Comparison of ENCODE assay signal across 1 cellular context in the genomic region with DNA sequence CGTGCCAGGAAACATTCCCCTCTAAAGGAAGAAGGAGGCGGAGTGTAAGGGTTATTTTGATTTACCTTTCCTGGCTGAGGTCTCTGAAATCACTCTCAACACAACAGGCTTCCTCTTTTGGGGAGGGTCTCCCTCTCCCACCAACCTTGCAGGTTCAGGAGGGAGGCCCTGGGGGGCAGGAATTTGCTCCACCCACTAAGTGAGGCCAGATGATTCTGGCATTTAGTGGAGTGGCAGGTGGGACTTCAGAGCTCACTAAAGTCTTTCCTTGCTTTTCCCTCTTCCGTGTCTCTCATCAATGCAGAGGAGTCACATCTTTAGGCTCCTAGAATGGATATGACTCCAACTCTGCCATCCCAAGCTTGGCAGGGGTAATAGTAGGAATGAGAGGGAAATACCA.
TF ChIP-seq lines count a peak whose summit lies in the region.

No MANE protein-coding gene starts in this region.

TF ChIP-seq in IMR-90, 13 proteins besides CTCF, POLR2A, EP300 and RAD21:
- TF ChIP-seq SMC3 (IDR thresholded peaks at IDR 0.05; ENCODE audit: low read depth, low read length) (no peak), BHLHE40 (IDR thresholded peaks at IDR 0.05; ENCODE audit: low read depth, low read length) (no peak), MAZ (IDR thresholded peaks at IDR 0.05; ENCODE audit: borderline replicate concordance, low read depth, low read length) (no peak), NFE2L2 (IDR thresholded peaks at IDR 0.05; ENCODE audit: low read depth, low read length) (no peak), FOS (IDR thresholded peaks at IDR 0.05; ENCODE audit: low read depth, low read length) (no peak), MAFK (IDR thresholded peaks at IDR 0.05; ENCODE audit: low read depth, low read length) (no peak), RCOR1 (IDR thresholded peaks at IDR 0.05; ENCODE audit: insufficient replicate concordance, low read length) (no peak), RFX5 (IDR thresholded peaks at IDR 0.05; ENCODE audit: low read depth, low read length) (no peak)
- TF ChIP-seq, protein P1, sequence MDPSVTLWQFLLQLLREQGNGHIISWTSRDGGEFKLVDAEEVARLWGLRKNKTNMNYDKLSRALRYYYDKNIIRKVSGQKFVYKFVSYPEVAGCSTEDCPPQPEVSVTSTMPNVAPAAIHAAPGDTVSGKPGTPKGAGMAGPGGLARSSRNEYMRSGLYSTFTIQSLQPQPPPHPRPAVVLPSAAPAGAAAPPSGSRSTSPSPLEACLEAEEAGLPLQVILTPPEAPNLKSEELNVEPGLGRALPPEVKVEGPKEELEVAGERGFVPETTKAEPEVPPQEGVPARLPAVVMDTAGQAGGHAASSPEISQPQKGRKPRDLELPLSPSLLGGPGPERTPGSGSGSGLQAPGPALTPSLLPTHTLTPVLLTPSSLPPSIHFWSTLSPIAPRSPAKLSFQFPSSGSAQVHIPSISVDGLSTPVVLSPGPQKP (IDR thresholded peaks at IDR 0.05; ENCODE audit: borderline replicate concordance, low read depth, low read length), result no peak
